In genomic region chr7:49805686-49806085, GRCh38 we compare ENCODE assay signal across 29 cellular contexts. TPM values are rescaled to one million over a fixed set of nuclear protein-coding genes. Genes with fewer than 3 reads are reported as not detected.
"Had no signal": no experiment of that assay in that cellular context is flagged by ENCODE, and none has a peak within 500 bp of the region (broad histone marks: within the 10 kb centered on the region; RNA-seq: fewer than 3 reads in every experiment).

No MANE protein-coding gene starts in this region.

- H3K27ac ChIP-seq: coronary artery, dorsolateral prefrontal cortex, esophagus muscularis mucosa, foreskin keratinocyte, gastroesophageal sphincter, heart left ventricle, hepatocyte, left lung, lower lobe of right lung had no signal

- H3K27me3 ChIP-seq: dorsolateral prefrontal cortex, foreskin keratinocyte, heart left ventricle, hepatocyte, left lung had no signal

- DNase-seq: dermis blood vessel endothelial cell; dorsolateral prefrontal cortex; effector CD4-positive, alpha-beta T cell; effector memory CD4-positive, alpha-beta T cell; foreskin keratinocyte; heart left ventricle; hypothalamus; immature natural killer cell; islet precursor cell; kidney; kidney glomerular epithelial cell; left colon; left lung; left ventricle myocardium superior; lower lobe of right lung; mesenchymal stem cell; mucosa of descending colon; naive B cell had no signal

- H3K4me3 ChIP-seq: coronary artery, dorsolateral prefrontal cortex, esophagus muscularis mucosa, gastroesophageal sphincter, heart left ventricle, hepatocyte, left lung, lower lobe of right lung, mucosa of descending colon had no signal

- H3K9me3 ChIP-seq: esophagus muscularis mucosa, gastroesophageal sphincter, heart left ventricle, left lung, lower lobe of right lung, mucosa of descending colon had no signal

- H3K4me1 ChIP-seq: esophagus muscularis mucosa, foreskin keratinocyte, gastroesophageal sphincter, heart left ventricle, left lung, lower lobe of right lung had no signal

- H3K36me3 ChIP-seq: esophagus muscularis mucosa, gastroesophageal sphincter, left lung, lower lobe of right lung had no signal

- ATAC-seq: foreskin keratinocyte, gastroesophageal sphincter, heart left ventricle, left colon, left lung, left ventricle myocardium superior, lower lobe of right lung, mucosa of descending colon had no signal

RNA-seq across cellular contexts. Expression of gene VWC2, which starts 32.2 kb away (rescaled TPM):
- total RNA-seq: dermis blood vessel endothelial cell, endothelial cell of umbilical vein, epithelial cell of proximal tubule, fibroblast of lung, fibroblast of villous mesenchyme, foreskin keratinocyte, hepatocyte, lung microvascular endothelial cell, mesenteric fat pad, myocyte had no signal
